10 cellular contexts compared by ENCODE assay signal in genomic region chr3:186705882-186706780, GRCh38. TPM values are rescaled to one million over a fixed set of nuclear protein-coding genes. Genes with fewer than 3 reads are reported as not detected.
A peak's percentile ranks its signal among the peaks of the same experiment; 100 is the strongest.
DNase-seq lines count a peak whose midpoint lies in the region; ATAC-seq and TF ChIP-seq lines count a peak whose summit lies in the region.
"Had no signal": no experiment of that assay in that cellular context is flagged by ENCODE, and none has a peak within 500 bp of the region (broad histone marks: within the 10 kb centered on the region; RNA-seq: fewer than 3 reads in every experiment).

No MANE protein-coding gene starts in this region.

- no peaks in the 10 kb centered on the region for H3K9me3 ChIP-seq in neural progenitor cell (ENCODE audit: low read depth)
- H3K9me3 ChIP-seq: lower lobe of right lung had no signal

- ATAC-seq in stimulated activated naive B cell treated with anti-CD40 and anti-IgM and Interleukin-4, amounts not matched to agents 10 μg/mL and 1 μg/mL and 100 μg/mL, for 72 hours (replicated peaks) = peak; percentile 98 to 99
- ATAC-seq in HG02571 (IDR thresholded peaks at IDR 0.05; ENCODE audit: unreplicated experiment) = no peak
- ATAC-seq: lower lobe of right lung, PC-3 had no signal

- H3K27me3 Mint-ChIP-seq in stimulated activated naive B cell treated with anti-CD40 and anti-IgM and Interleukin-4, amounts not matched to agents 10 μg/mL and 1 μg/mL and 100 μg/mL, for 72 hours = peaks cover 25 to 49% of the 10 kb centered on the region in 2 donors
- peaks cover 2% of the 10 kb centered on the region for H3K27me3 Mint-ChIP-seq in neural progenitor cell (ENCODE audit: insufficient read depth, low read depth)

- no peak for TF ChIP-seq CTCF in neural progenitor cell (IDR thresholded peaks at IDR 0.05)

- no peaks in the 10 kb centered on the region for H3K36me3 ChIP-seq in neural progenitor cell
- H3K36me3 ChIP-seq: lower lobe of right lung had no signal

- peak; percentile 31 for DNase-seq in activated naive CD4-positive, alpha-beta T cell treated with Interleukin-2 at 50 U/mL for 16 hours
- DNase-seq in activated naive CD4-positive, alpha-beta T cell (lab: John Stamatoyannopoulos, UW) = no peak
- DNase-seq in HK-2 (ENCODE audit: unreplicated experiment) (peak; percentile 3), neural progenitor cell (ENCODE audit: low spot score) (no peak), SW480 (ENCODE audit: low spot score) (no peak)
- DNase-seq in activated gamma-delta T cell treated with anti-CD3 and anti-CD28 coated beads, Interleukin-2, amount 50 U/mL, for 16 hours (ENCODE audit: low read depth) = peak; percentile 7
- peak; percentile 26 for DNase-seq in stimulated activated naive B cell treated with anti-CD40 and anti-IgM and Interleukin-4, amounts not matched to agents 10 μg/mL and 1 μg/mL and 100 μg/mL, for 72 hours
- DNase-seq: lower lobe of right lung, PC-3 had no signal

- H3K9ac ChIP-seq in neural progenitor cell = no peak overlapping the region

- peaks cover 4 to 8% of the 10 kb centered on the region in 2 donors for H3K4me1 Mint-ChIP-seq in stimulated activated naive B cell treated with anti-CD40 and anti-IgM and Interleukin-4, amounts not matched to agents 10 μg/mL and 1 μg/mL and 100 μg/mL, for 72 hours
- H3K4me1 Mint-ChIP-seq in neural progenitor cell = peaks cover 10% of the 10 kb centered on the region

- no peaks in the 10 kb centered on the region for H3K9me3 Mint-ChIP-seq in stimulated activated naive B cell treated with anti-CD40 and anti-IgM and Interleukin-4, amounts not matched to agents 10 μg/mL and 1 μg/mL and 100 μg/mL, for 72 hours
- H3K9me3 Mint-ChIP-seq in neural progenitor cell = no peaks in the 10 kb centered on the region

- no peaks in the 10 kb centered on the region for H3K27me3 ChIP-seq in neural progenitor cell

- H3K4me3 Mint-ChIP-seq in stimulated activated naive B cell treated with anti-CD40 and anti-IgM and Interleukin-4, amounts not matched to agents 10 μg/mL and 1 μg/mL and 100 μg/mL, for 72 hours = no peak overlapping the region
- H3K4me3 Mint-ChIP-seq in neural progenitor cell = no peak overlapping the region

- no peaks in the 10 kb centered on the region for H3K79me2 ChIP-seq in neural progenitor cell (ENCODE audit: low read depth)

- no peak overlapping the region for H3K4me2 ChIP-seq in neural progenitor cell

- H3F3A ChIP-seq in neural progenitor cell (ENCODE audit: low read depth) = no peaks in the 10 kb centered on the region

- no peak overlapping the region for H3K27ac Mint-ChIP-seq in stimulated activated naive B cell treated with anti-CD40 and anti-IgM and Interleukin-4, amounts not matched to agents 10 μg/mL and 1 μg/mL and 100 μg/mL, for 72 hours
- no peak overlapping the region for H3K27ac Mint-ChIP-seq in neural progenitor cell

- H4K20me1 ChIP-seq in neural progenitor cell (ENCODE audit: low read depth) = no peaks in the 10 kb centered on the region

- no peak overlapping the region for H3K4me3 ChIP-seq in neural progenitor cell
- H3K4me3 ChIP-seq: lower lobe of right lung had no signal

- H3K4me1 ChIP-seq in neural progenitor cell = no peaks in the 10 kb centered on the region
- H3K4me1 ChIP-seq: lower lobe of right lung had no signal

- H3K36me3 Mint-ChIP-seq in stimulated activated naive B cell treated with anti-CD40 and anti-IgM and Interleukin-4, amounts not matched to agents 10 μg/mL and 1 μg/mL and 100 μg/mL, for 72 hours = no peaks in the 10 kb centered on the region
- H3K36me3 Mint-ChIP-seq in neural progenitor cell = no peaks in the 10 kb centered on the region

- H3K27ac ChIP-seq in neural progenitor cell = no peak overlapping the region
- H3K27ac ChIP-seq: lower lobe of right lung had no signal

- no peak overlapping the region for H2AFZ ChIP-seq in neural progenitor cell (replicated peaks)

RNA-seq across cellular contexts. Expression of gene KNG1, which starts 11.0 kb away (rescaled TPM):
- total RNA-seq in neural progenitor cell (ENCODE audit: low replicate concordance) = not detected in 2 replicates
- total RNA-seq: lower lobe of right lung, PC-3 had no signal

RNA-seq across cellular contexts. Expression of gene HRG, which starts 40.3 kb away (rescaled TPM):
- total RNA-seq in neural progenitor cell (ENCODE audit: low replicate concordance) = not detected in 2 replicates
- total RNA-seq: lower lobe of right lung, PC-3 had no signal

Comparison
In these comparisons a context has a peak if more than half of its experiments do, and no peak if none do; other contexts are left out.
1. DNase-seq: peak in activated naive CD4-positive, alpha-beta T cell treated with Interleukin-2 at 50 U/mL for 16 hours (single experiment), HK-2 (single experiment), activated gamma-delta T cell treated with anti-CD3 and anti-CD28 coated beads, Interleukin-2, amount 50 U/mL, for 16 hours (single experiment) and stimulated activated naive B cell treated with anti-CD40 and anti-IgM and Interleukin-4, amounts not matched to agents 10 μg/mL and 1 μg/mL and 100 μg/mL, for 72 hours (single experiment); none in activated naive CD4-positive, alpha-beta T cell (0 of 4), neural progenitor cell (single experiment) and SW480 (single experiment).